In the genomic region with DNA sequence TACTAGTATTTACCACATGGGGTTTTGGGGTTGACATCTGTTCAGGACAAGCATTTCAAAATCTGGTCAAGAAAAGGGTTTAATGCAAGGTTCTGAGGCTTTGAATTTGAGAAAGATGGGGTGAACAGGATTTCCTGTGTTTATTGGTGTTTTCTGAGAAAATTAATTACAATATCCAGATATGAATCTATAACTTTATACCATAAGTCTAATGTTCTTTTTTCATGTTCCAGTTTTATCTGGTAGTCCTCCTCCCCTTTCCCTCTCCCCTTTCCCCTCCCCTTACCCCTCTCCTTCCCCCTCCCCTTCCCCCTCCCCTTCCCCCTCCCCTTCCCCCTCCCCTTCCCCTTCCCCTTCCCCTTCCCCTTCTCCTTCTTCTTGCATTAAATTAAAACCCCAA, we compare ENCODE assay signal across 29 cellular contexts.
"Had no signal": no experiment of that assay in that cellular context is flagged by ENCODE, and none has a peak within 500 bp of the region (broad histone marks: within the 10 kb centered on the region; RNA-seq: fewer than 3 reads in every experiment).

No MANE protein-coding gene starts in this region.

- H3K27me3 ChIP-seq: stomach, suprapubic skin, testis, thyroid gland, tibial artery, tibial nerve, transverse colon, upper lobe of left lung, upper lobe of right lung, uterus, vagina had no signal

- H3K27ac ChIP-seq: stomach, suprapubic skin, testis, thoracic aorta, thyroid gland, tibial artery, tibial nerve, transverse colon, upper lobe of left lung, upper lobe of right lung, uterus, vagina had no signal

- H3K27me3 Mint-ChIP-seq: stimulated activated memory B cell treated with anti-CD40 and anti-IgM and Interleukin-4, amounts not matched to agents 10 μg/mL and 1 μg/mL and 100 μg/mL, for 72 hours; stimulated activated naive B cell treated with anti-CD40 and anti-IgM and Interleukin-4, amounts not matched to agents 10 μg/mL and 1 μg/mL and 100 μg/mL, for 72 hours; stimulated activated naive CD8-positive, alpha-beta T cell treated with anti-CD3 and anti-CD28 coated beads, Interleukin-15, amount 100 ng/mL, for 72 hours; stimulated activated naive CD8-positive, alpha-beta T cell treated with anti-CD3 and anti-CD28 coated beads, Interleukin-15, Interleukin-2, amounts not matched to agents 100 ng/mL and 50 ng/mL, for 24 hours; type B pancreatic cell had no signal

- FAIRE-seq: urothelium cell line had no signal

- ATAC-seq: stimulated activated effector memory CD8-positive, alpha-beta T cell treated with anti-CD3 and anti-CD28 coated beads, Interleukin-12 subunit alpha, Interleukin-12 subunit beta, amount 100 ng/mL, for 72 hours; stimulated activated memory B cell treated with anti-CD40 and anti-IgM and Interleukin-4, amounts not matched to agents 10 μg/mL and 1 μg/mL and 100 μg/mL, for 72 hours; stimulated activated naive B cell treated with anti-CD40 and anti-IgM and Interleukin-4, amounts not matched to agents 10 μg/mL and 1 μg/mL and 100 μg/mL, for 72 hours; stimulated activated naive CD8-positive, alpha-beta T cell treated with anti-CD3 and anti-CD28 coated beads, Interleukin-15, amount 100 ng/mL, for 72 hours; stimulated activated naive CD8-positive, alpha-beta T cell treated with anti-CD3 and anti-CD28 coated beads, Interleukin-15, Interleukin-2, amounts not matched to agents 100 U/mL and 50 U/mL, for 24 hours; upper lobe of right lung had no signal

- DNase-seq: stimulated activated CD4-positive, alpha-beta T cell treated with anti-CD3 and anti-CD28 coated beads, Interleukin-2, amount 100 ng/mL, for 48 hours; stimulated activated CD4-positive, alpha-beta T cell treated with anti-CD3 and anti-CD28 coated beads, Interleukin-4, amount 100 ng/mL, for 1 hour; stimulated activated CD4-positive, alpha-beta T cell treated with anti-CD3 and anti-CD28 coated beads, Interleukin-4, amount 100 ng/mL, for 24 hours; stimulated activated CD4-positive, alpha-beta T cell treated with anti-CD3 and anti-CD28 coated beads, Interleukin-4, amount 100 ng/mL, for 4 hours; stimulated activated CD8-positive, alpha-beta memory T cell treated with anti-CD3 and anti-CD28 coated beads, Interleukin-4, amount 100 ng/mL, for 48 hours; stimulated activated naive B cell treated with anti-CD40 and anti-IgM and Interleukin-4, amounts not matched to agents 10 μg/mL and 1 μg/mL and 100 μg/mL, for 72 hours; stimulated activated naive CD4-positive, alpha-beta T cell; stimulated activated naive CD4-positive, alpha-beta T cell treated with Interleukin-2 at 50 U/mL for 16 hours; stimulated activated naive CD8-positive, alpha-beta T cell treated with anti-CD3 and anti-CD28 coated beads, Interleukin-15, amount 100 ng/mL, for 72 hours; stimulated activated naive CD8-positive, alpha-beta T cell treated with anti-CD3 and anti-CD28 coated beads, Interleukin-15, Interleukin-2, amounts not matched to agents 100 U/mL and 50 U/mL, for 24 hours; stomach; substantia nigra; testis; thyroid gland; tibial artery; transverse colon; trophoblast cell; upper lobe of right lung; uterus had no signal

- H3K9me3 Mint-ChIP-seq: stimulated activated memory B cell treated with anti-CD40 and anti-IgM and Interleukin-4, amounts not matched to agents 10 μg/mL and 1 μg/mL and 100 μg/mL, for 72 hours; type B pancreatic cell had no signal

- H3K4me3 ChIP-seq: stomach, suprapubic skin, testis, thoracic aorta, thyroid gland, tibial artery, tibial nerve, transverse colon, upper lobe of left lung, upper lobe of right lung, uterus, vagina had no signal

- H3K36me3 Mint-ChIP-seq: stimulated activated effector memory CD8-positive, alpha-beta T cell treated with anti-CD3 and anti-CD28 coated beads, Interleukin-12 subunit alpha, Interleukin-12 subunit beta, amount 100 ng/mL, for 72 hours; stimulated activated memory B cell treated with anti-CD40 and anti-IgM and Interleukin-4, amounts not matched to agents 10 μg/mL and 1 μg/mL and 100 μg/mL, for 72 hours; stimulated activated naive B cell treated with anti-CD40 and anti-IgM and Interleukin-4, amounts not matched to agents 10 μg/mL and 1 μg/mL and 100 μg/mL, for 72 hours; type B pancreatic cell had no signal

- H3K4me3 Mint-ChIP-seq: stimulated activated effector memory CD8-positive, alpha-beta T cell treated with anti-CD3 and anti-CD28 coated beads, Interleukin-12 subunit alpha, Interleukin-12 subunit beta, amount 100 ng/mL, for 72 hours; stimulated activated memory B cell treated with anti-CD40 and anti-IgM and Interleukin-4, amounts not matched to agents 10 μg/mL and 1 μg/mL and 100 μg/mL, for 72 hours; stimulated activated naive B cell treated with anti-CD40 and anti-IgM and Interleukin-4, amounts not matched to agents 10 μg/mL and 1 μg/mL and 100 μg/mL, for 72 hours; stimulated activated naive CD8-positive, alpha-beta T cell treated with anti-CD3 and anti-CD28 coated beads, Interleukin-15, amount 100 ng/mL, for 72 hours; stimulated activated naive CD8-positive, alpha-beta T cell treated with anti-CD3 and anti-CD28 coated beads, Interleukin-15, Interleukin-2, amounts not matched to agents 100 ng/mL and 50 ng/mL, for 24 hours; type B pancreatic cell had no signal

- H3K36me3 ChIP-seq: stomach, suprapubic skin, thoracic aorta, thyroid gland, tibial artery, tibial nerve, transverse colon, upper lobe of left lung, upper lobe of right lung, uterus, vagina had no signal

- H3K9me3 ChIP-seq: suprapubic skin, testis, thoracic aorta, thyroid gland, tibial artery, tibial nerve, transverse colon, upper lobe of right lung, uterus, vagina had no signal

- H3K4me1 Mint-ChIP-seq: stimulated activated effector memory CD8-positive, alpha-beta T cell treated with anti-CD3 and anti-CD28 coated beads, Interleukin-12 subunit alpha, Interleukin-12 subunit beta, amount 100 ng/mL, for 72 hours; stimulated activated memory B cell treated with anti-CD40 and anti-IgM and Interleukin-4, amounts not matched to agents 10 μg/mL and 1 μg/mL and 100 μg/mL, for 72 hours; stimulated activated naive B cell treated with anti-CD40 and anti-IgM and Interleukin-4, amounts not matched to agents 10 μg/mL and 1 μg/mL and 100 μg/mL, for 72 hours; stimulated activated naive CD8-positive, alpha-beta T cell treated with anti-CD3 and anti-CD28 coated beads, Interleukin-15, amount 100 ng/mL, for 72 hours had no signal

- H3K27ac Mint-ChIP-seq: stimulated activated effector memory CD8-positive, alpha-beta T cell treated with anti-CD3 and anti-CD28 coated beads, Interleukin-12 subunit alpha, Interleukin-12 subunit beta, amount 100 ng/mL, for 72 hours; stimulated activated memory B cell treated with anti-CD40 and anti-IgM and Interleukin-4, amounts not matched to agents 10 μg/mL and 1 μg/mL and 100 μg/mL, for 72 hours; stimulated activated naive B cell treated with anti-CD40 and anti-IgM and Interleukin-4, amounts not matched to agents 10 μg/mL and 1 μg/mL and 100 μg/mL, for 72 hours; stimulated activated naive CD8-positive, alpha-beta T cell treated with anti-CD3 and anti-CD28 coated beads, Interleukin-15, amount 100 ng/mL, for 72 hours; stimulated activated naive CD8-positive, alpha-beta T cell treated with anti-CD3 and anti-CD28 coated beads, Interleukin-15, Interleukin-2, amounts not matched to agents 100 ng/mL and 50 ng/mL, for 24 hours; type B pancreatic cell had no signal

- H3K4me1 ChIP-seq: stomach, suprapubic skin, testis, thyroid gland, tibial artery, tibial nerve, transverse colon, upper lobe of left lung, upper lobe of right lung, uterus, vagina had no signal
